1 cellular context compared by ENCODE assay signal in the genomic region with DNA sequence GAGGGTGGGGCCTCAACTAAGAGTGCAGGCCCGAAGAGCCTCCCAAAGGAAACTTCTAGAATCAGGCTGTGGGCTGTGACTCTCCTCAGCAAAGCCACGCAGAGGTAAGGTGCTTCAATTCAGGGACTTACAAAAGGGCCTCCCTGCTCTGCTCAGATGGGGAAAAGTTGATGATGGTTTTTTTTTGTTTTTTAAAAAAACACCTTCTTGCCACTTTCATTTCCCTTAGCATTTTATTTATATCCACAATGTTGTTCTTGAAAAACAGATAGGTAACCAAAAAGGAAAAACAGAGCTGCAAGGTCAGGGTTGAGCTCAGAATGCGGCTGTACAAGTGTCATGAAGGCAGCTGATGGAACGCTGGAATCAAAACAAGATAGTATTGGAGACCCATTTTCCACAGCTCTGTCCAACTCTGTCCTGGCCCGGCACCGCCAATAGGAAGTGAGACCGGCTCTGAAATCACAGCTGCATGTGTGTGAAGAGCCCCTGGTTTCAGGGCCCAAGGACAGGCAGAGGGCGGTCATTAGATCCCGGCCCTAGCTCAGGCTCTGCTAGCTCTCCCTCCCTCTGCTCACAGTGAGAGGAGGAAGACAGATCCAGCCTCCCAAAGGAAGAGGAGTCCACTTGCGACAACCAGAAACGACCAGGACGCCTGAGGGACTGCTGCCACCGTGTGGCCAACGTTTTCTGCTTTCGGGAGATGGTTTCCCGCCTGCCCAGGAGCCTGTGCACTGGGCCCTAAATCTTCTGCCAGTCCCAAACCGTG.
A peak's percentile ranks its signal among the peaks of the same experiment; 100 is the strongest.
TF ChIP-seq lines count a peak whose summit lies in the region.

No MANE protein-coding gene starts in this region.

TF ChIP-seq in GM12878, 131 proteins besides CTCF, POLR2A, EP300 and RAD21 (continued from another document):
- TF ChIP-seq PKNOX1 (IDR thresholded peaks at IDR 0.05) (no peak), IRF4 (IDR thresholded peaks at IDR 0.05; ENCODE audit: low read depth, low read length) (peak; percentile 51; the same call in 1 of the 2 replicates), RB1 (IDR thresholded peaks at IDR 0.05; ENCODE audit: borderline replicate concordance) (peak; percentile 67; the same call in 1 of the 2 replicates), DPF2 (IDR thresholded peaks at IDR 0.05) (peak; percentile 29; the same call in 1 of the 2 replicates), USF1 (IDR thresholded peaks at IDR 0.05; ENCODE audit: borderline replicate concordance, extremely low read length, insufficient read depth, low read depth, low read length) (no peak), SMC3 (IDR thresholded peaks at IDR 0.05; ENCODE audit: borderline replicate concordance, low read length) (peak; percentile 90), ZBTB40 (IDR thresholded peaks at IDR 0.05; ENCODE audit: borderline replicate concordance) (no peak), EED (IDR thresholded peaks at IDR 0.05; ENCODE audit: low read depth) (peak; percentile 49; the same call in 1 of the 2 replicates), ZNF384 (IDR thresholded peaks at IDR 0.05; ENCODE audit: borderline replicate concordance, low read depth, low read length) (no peak; the same call in 1 of the 2 replicates), TCF7 (IDR thresholded peaks at IDR 0.05; ENCODE audit: borderline replicate concordance) (no peak), SIX5 (IDR thresholded peaks at IDR 0.05; ENCODE audit: low read depth, low read length, severe bottlenecking) (no peak), E4F1 (IDR thresholded peaks at IDR 0.05; ENCODE audit: borderline replicate concordance, partially characterized antibody) (no peak), MEF2A (IDR thresholded peaks at IDR 0.05; ENCODE audit: insufficient read depth, low read depth, low read length) (no peak), CREB1 (IDR thresholded peaks at IDR 0.05; ENCODE audit: low read depth) (no peak), KAT2A (conservative IDR thresholded peaks at IDR 0.05; ENCODE audit: control insufficient read depth, low read depth, low read length) (no peak), IKZF1 (conservative IDR thresholded peaks at IDR 0.05) (peak; percentile 85), ZNF622 (IDR thresholded peaks at IDR 0.05) (no peak), CREM (IDR thresholded peaks at IDR 0.05; ENCODE audit: low read depth) (no peak), TBL1XR1 (IDR thresholded peaks at IDR 0.05; ENCODE audit: low read depth, low read length) (0 out of 2 replicates have a peak, but pooled peaks have one; percentile 51), ATF7 (IDR thresholded peaks at IDR 0.05; ENCODE audit: low read depth) (no peak), SRF (IDR thresholded peaks at IDR 0.05; ENCODE audit: low read depth in 2 of 2, low read length in 2 of 2) (no peak), IKZF2 (IDR thresholded peaks at IDR 0.05) (peak; percentile 59 to 60; a peak in 2 of 4 replicates)
- TF ChIP-seq, protein P1, sequence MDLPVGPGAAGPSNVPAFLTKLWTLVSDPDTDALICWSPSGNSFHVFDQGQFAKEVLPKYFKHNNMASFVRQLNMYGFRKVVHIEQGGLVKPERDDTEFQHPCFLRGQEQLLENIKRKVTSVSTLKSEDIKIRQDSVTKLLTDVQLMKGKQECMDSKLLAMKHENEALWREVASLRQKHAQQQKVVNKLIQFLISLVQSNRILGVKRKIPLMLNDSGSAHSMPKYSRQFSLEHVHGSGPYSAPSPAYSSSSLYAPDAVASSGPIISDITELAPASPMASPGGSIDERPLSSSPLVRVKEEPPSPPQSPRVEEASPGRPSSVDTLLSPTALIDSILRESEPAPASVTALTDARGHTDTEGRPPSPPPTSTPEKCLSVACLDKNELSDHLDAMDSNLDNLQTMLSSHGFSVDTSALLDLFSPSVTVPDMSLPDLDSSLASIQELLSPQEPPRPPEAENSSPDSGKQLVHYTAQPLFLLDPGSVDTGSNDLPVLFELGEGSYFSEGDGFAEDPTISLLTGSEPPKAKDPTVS (IDR thresholded peaks at IDR 0.05; ENCODE audit: low read depth, low read length) = peak; percentile 83; the same call in 1 of the 2 replicates
